ENCODE assay signal across 11 cellular contexts in the genomic region with DNA sequence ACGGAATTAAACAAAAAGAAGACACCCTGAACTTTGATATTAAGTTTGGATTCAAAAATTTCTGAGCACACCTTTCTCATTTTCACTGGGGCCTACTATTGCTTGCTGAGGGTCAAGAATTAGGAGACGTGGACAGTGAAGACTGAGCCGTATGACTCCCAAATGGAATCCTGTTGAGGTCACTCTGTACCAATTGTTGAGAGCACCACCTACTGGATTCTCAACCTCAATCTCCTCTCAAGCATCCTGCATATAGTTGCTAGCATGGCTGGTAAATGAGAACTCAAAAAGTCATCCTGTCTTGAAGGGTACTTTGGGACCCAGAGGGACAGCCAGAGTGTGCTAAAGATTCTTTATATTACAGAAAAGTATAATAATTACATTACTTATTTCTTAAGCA. TPM values are rescaled to one million over a fixed set of nuclear protein-coding genes. Genes with fewer than 3 reads are reported as not detected.
A peak's percentile ranks its signal among the peaks of the same experiment; 100 is the strongest.
DNase-seq lines count a peak whose midpoint lies in the region; ATAC-seq and TF ChIP-seq lines count a peak whose summit lies in the region.
"Had no signal": no experiment of that assay in that cellular context is flagged by ENCODE, and none has a peak within 500 bp of the region (broad histone marks: within the 10 kb centered on the region; RNA-seq: fewer than 3 reads in every experiment).

No MANE protein-coding gene starts in this region.

- ATAC-seq in GM18909 (IDR thresholded peaks at IDR 0.05; ENCODE audit: poor library complexity, unreplicated experiment) (no peak), HG03097 (IDR thresholded peaks at IDR 0.05; ENCODE audit: low FRiP score, unreplicated experiment) (no peak)
- ATAC-seq in naive thymus-derived CD8-positive, alpha-beta T cell = no peak

- no peak overlapping the region for H3K4me3 Mint-ChIP-seq in activated T-helper 1 cell treated with anti-CD3 and anti-CD28 coated beads, Interleukin-12 subunit alpha, Interleukin-12 subunit beta, Interleukin-2, Interleukin-4 antibody, amounts not matched to agents 30 ng/mL and 10 ng/mL and 1 ng/mL, durations not matched to agents 14 hours and 24 hours and 36 hours
- H3K4me3 Mint-ChIP-seq in naive thymus-derived CD8-positive, alpha-beta T cell = no peak overlapping the region

- H3K9me3 ChIP-seq in NT2/D1 (ENCODE audit: insufficient read depth, low read length) = peaks cover 8% of the 10 kb centered on the region; the same call in 1 of the 2 replicates
- no peaks in the 10 kb centered on the region for H3K9me3 ChIP-seq in fibroblast of lung (ENCODE audit: control insufficient read depth, insufficient read depth, low read depth, low read length)

- no peaks in the 10 kb centered on the region for H4K20me1 ChIP-seq in fibroblast of lung (ENCODE audit: control insufficient read depth, extremely low read depth, insufficient read depth, low read length)

- POLR2A ChIA-PET in naive thymus-derived CD8-positive, alpha-beta T cell (lab: Charles Lee) = no interaction called here

- H3K27ac ChIP-seq in fibroblast of lung (ENCODE audit: insufficient read depth, low read length) = no peak overlapping the region
- H3K27ac ChIP-seq: KMS-11, sigmoid colon had no signal

- H3K4me1 ChIP-seq in NT2/D1 (ENCODE audit: insufficient read depth, insufficient read length) (no peaks in the 10 kb centered on the region), fibroblast of lung (ENCODE audit: control insufficient read depth, extremely low read depth, insufficient read depth, low read length) (no peaks in the 10 kb centered on the region)
- H3K4me1 ChIP-seq: sigmoid colon had no signal

- H3K9ac ChIP-seq in NT2/D1 (ENCODE audit: insufficient read length, low read depth) (no peak overlapping the region), fibroblast of lung (ENCODE audit: insufficient read depth, low read length) (no peak overlapping the region)
- H3K9ac ChIP-seq: KMS-11 had no signal

- H3K79me2 ChIP-seq in fibroblast of lung (ENCODE audit: control insufficient read depth, insufficient read depth, low read length) = no peaks in the 10 kb centered on the region

- H3K4me1 Mint-ChIP-seq in activated T-helper 1 cell treated with anti-CD3 and anti-CD28 coated beads, Interleukin-12 subunit alpha, Interleukin-12 subunit beta, Interleukin-2, Interleukin-4 antibody, amounts not matched to agents 30 ng/mL and 10 ng/mL and 1 ng/mL, durations not matched to agents 14 hours and 24 hours and 36 hours (ENCODE audit: low read depth) = no peaks in the 10 kb centered on the region
- no peaks in the 10 kb centered on the region for H3K4me1 Mint-ChIP-seq in naive thymus-derived CD8-positive, alpha-beta T cell

- H2AFZ ChIP-seq in fibroblast of lung (ENCODE audit: low read length) = no peak overlapping the region

- TF ChIP-seq CTCF in GM12864 (IDR thresholded peaks at IDR 0.05; ENCODE audit: low read depth, low read length, missing control alignments) (peak; percentile 30), fibroblast of lung (conservative IDR thresholded peaks at IDR 0.05 in 1 of 2, IDR thresholded peaks at IDR 0.05 in 1 of 2; ENCODE audit: low read depth in 1 of 2, low read length in 2 of 2) (peak; percentile 40 to 45)

- H3K27ac Mint-ChIP-seq in activated T-helper 1 cell treated with anti-CD3 and anti-CD28 coated beads, Interleukin-12 subunit alpha, Interleukin-12 subunit beta, Interleukin-2, Interleukin-4 antibody, amounts not matched to agents 30 ng/mL and 10 ng/mL and 1 ng/mL, durations not matched to agents 14 hours and 24 hours and 36 hours = no peak overlapping the region
- H3K27ac Mint-ChIP-seq in naive thymus-derived CD8-positive, alpha-beta T cell = no peak overlapping the region

- intact Hi-C loops in activated T-helper 1 cell treated with anti-CD3 and anti-CD28 coated beads, Interleukin-12 subunit alpha, Interleukin-12 subunit beta, Interleukin-2, Interleukin-4 antibody, amounts not matched to agents 30 ng/mL and 10 ng/mL and 1 ng/mL, durations not matched to agents 14 hours and 24 hours and 36 hours (cut with micrococcal nuclease) = loop anchor here (1.0 kb wide), 1 partner anchor 9 kb away; no protein-coding TSS in a partner anchor

- peaks cover 10% of the 10 kb centered on the region for H3K9me3 Mint-ChIP-seq in activated T-helper 1 cell treated with anti-CD3 and anti-CD28 coated beads, Interleukin-12 subunit alpha, Interleukin-12 subunit beta, Interleukin-2, Interleukin-4 antibody, amounts not matched to agents 30 ng/mL and 10 ng/mL and 1 ng/mL, durations not matched to agents 14 hours and 24 hours and 36 hours
- peaks cover 10 to 26% (median 15%) of the 10 kb centered on the region in 9 donors for H3K9me3 Mint-ChIP-seq in naive thymus-derived CD8-positive, alpha-beta T cell

- peaks cover 1% of the 10 kb centered on the region for H3K36me3 Mint-ChIP-seq in activated T-helper 1 cell treated with anti-CD3 and anti-CD28 coated beads, Interleukin-12 subunit alpha, Interleukin-12 subunit beta, Interleukin-2, Interleukin-4 antibody, amounts not matched to agents 30 ng/mL and 10 ng/mL and 1 ng/mL, durations not matched to agents 14 hours and 24 hours and 36 hours (ENCODE audit: low read depth)
- peaks cover 0 to 23% (median 17%) of the 10 kb centered on the region in 3 donors for H3K36me3 Mint-ChIP-seq in naive thymus-derived CD8-positive, alpha-beta T cell

- H3K4me3 ChIP-seq in GM12864 (ENCODE audit: low read depth, low read length) (no peak overlapping the region), NT2/D1 (ENCODE audit: insufficient read length, low read depth) (no peak overlapping the region), fibroblast of lung (replicated peaks in 1 of 4; ENCODE audit: control extremely low read depth in 1 of 4, insufficient read depth in 1 of 4, low read depth in 3 of 4, low read length in 4 of 4) (no peak overlapping the region)
- H3K4me3 ChIP-seq: sigmoid colon had no signal

- H3K4me2 ChIP-seq in fibroblast of lung (ENCODE audit: extremely low read depth, insufficient read depth, low read length) = no peak overlapping the region
- H3K4me2 ChIP-seq: KMS-11 had no signal

- no peaks in the 10 kb centered on the region for H3K27me3 ChIP-seq in NT2/D1 (ENCODE audit: insufficient read depth, insufficient read length)
- H3K27me3 ChIP-seq in fibroblast of lung (ENCODE audit: control insufficient read depth, insufficient read depth, low read length) = no peaks in the 10 kb centered on the region

- DNase-seq in GM12864 (ENCODE audit: low read depth) (no peak), NT2/D1 (ENCODE audit: low read depth, low spot score) (peak; percentile 49), fibroblast of lung (ENCODE audit: low read depth in 2 of 2) (peak; percentile 19 to 39), pons (ENCODE audit: low spot score) (peak; percentile 53)
- DNase-seq in activated T-helper 1 cell treated with anti-CD3 and anti-CD28 coated beads, Interleukin-12 subunit alpha, Interleukin-12 subunit beta, Interleukin-2, Interleukin-4 antibody, amounts not matched to agents 30 ng/mL and 10 ng/mL and 1 ng/mL, durations not matched to agents 14 hours and 24 hours and 36 hours (ENCODE audit: low spot score) = no peak
- DNase-seq in naive thymus-derived CD8-positive, alpha-beta T cell = no peak
- DNase-seq: effector memory CD4-positive, alpha-beta T cell; sigmoid colon had no signal

- H3K27me3 Mint-ChIP-seq in activated T-helper 1 cell treated with anti-CD3 and anti-CD28 coated beads, Interleukin-12 subunit alpha, Interleukin-12 subunit beta, Interleukin-2, Interleukin-4 antibody, amounts not matched to agents 30 ng/mL and 10 ng/mL and 1 ng/mL, durations not matched to agents 14 hours and 24 hours and 36 hours (ENCODE audit: insufficient read depth) = peaks cover 10% of the 10 kb centered on the region
- H3K27me3 Mint-ChIP-seq in naive thymus-derived CD8-positive, alpha-beta T cell = peaks cover 6 to 42% (median 16%) of the 10 kb centered on the region in 5 donors

- H3K36me3 ChIP-seq in NT2/D1 (ENCODE audit: insufficient read depth, insufficient read length, low read length) (no peaks in the 10 kb centered on the region), fibroblast of lung (ENCODE audit: control insufficient read depth, insufficient read depth, low read length) (no peaks in the 10 kb centered on the region)
- H3K36me3 ChIP-seq: sigmoid colon had no signal

RNA-seq across cellular contexts. Expression of gene MTR, which starts 20.2 kb away (rescaled TPM):
- 30.3 and 32.2 TPM in 2 replicates for total RNA-seq in fibroblast of lung
- 16.9 and 20.0 TPM in 2 replicates for polyA plus RNA-seq in fibroblast of lung
- 12.9 and 14.7 TPM in 2 replicates for polyA plus RNA-seq in fibroblast of lung (2012)
- polyA minus RNA-seq in fibroblast of lung (ENCODE audit: low replicate concordance) = 12.1 and 17.2 TPM in 2 replicates
- total RNA-seq in activated T-helper 1 cell treated with anti-CD3 and anti-CD28 coated beads, Interleukin-12 subunit alpha, Interleukin-12 subunit beta, Interleukin-2, Interleukin-4 antibody, amounts not matched to agents 30 ng/mL and 10 ng/mL and 1 ng/mL, durations not matched to agents 14 hours and 24 hours and 36 hours = 48.9 and 49.2 TPM in 2 replicates
- 10 to 100 TPM; 67.1 to 67.9 TPM for total RNA-seq in naive thymus-derived CD8-positive, alpha-beta T cell
- 10 to 100 TPM; 14.8 to 25.6 (median 18.3) TPM for polyA plus RNA-seq in naive thymus-derived CD8-positive, alpha-beta T cell

Comparison
In these comparisons a context has a peak if more than half of its experiments do, and no peak if none do; other contexts are left out.
1. DNase-seq: peak in NT2/D1 (single experiment), fibroblast of lung (2 of 2) and pons (single experiment); none in GM12864 (single experiment), activated T-helper 1 cell treated with anti-CD3 and anti-CD28 coated beads, Interleukin-12 subunit alpha, Interleukin-12 subunit beta, Interleukin-2, Interleukin-4 antibody, amounts not matched to agents 30 ng/mL and 10 ng/mL and 1 ng/mL, durations not matched to agents 14 hours and 24 hours and 36 hours (single experiment) and naive thymus-derived CD8-positive, alpha-beta T cell (0 of 10).